ENCODE assay signal across 1 cellular context in genomic region chr21:44817506-44817880, GRCh38.
TF ChIP-seq lines count a peak whose summit lies in the region.

No MANE protein-coding gene starts in this region.

TF ChIP-seq in HepG2, 621 proteins besides CTCF, POLR2A, EP300 and RAD21 (continues in another document):
- TF ChIP-seq TFDP1 (CRISPR knock-in tag; IDR thresholded peaks at IDR 0.05; ENCODE audit: borderline replicate concordance) (no peak), ZBTB38 (CRISPR knock-in tag; IDR thresholded peaks at IDR 0.05) (peak; percentile 71; the same call in 1 of the 2 replicates), ATF1 (CRISPR knock-in tag; IDR thresholded peaks at IDR 0.05) (no peak), MAX (IDR thresholded peaks at IDR 0.05) (0 out of 2 replicates have a peak, but pooled peaks have one; percentile 0), CHCHD3 (CRISPR knock-in tag; IDR thresholded peaks at IDR 0.05) (0 out of 2 replicates have a peak, but pooled peaks have one; percentile 38), SSRP1 (CRISPR knock-in tag; IDR thresholded peaks at IDR 0.05) (no peak), AGO2 (optimal IDR thresholded peaks at IDR 0.05; ENCODE audit: low read depth, low read length) (peak; percentile 64), ZNF574 (CRISPR knock-in tag; IDR thresholded peaks at IDR 0.05) (no peak), THAP7 (CRISPR knock-in tag; IDR thresholded peaks at IDR 0.05) (no peak), ZNF296 (CRISPR knock-in tag; conservative IDR thresholded peaks at IDR 0.05) (no peak), JARID2 (CRISPR knock-in tag; IDR thresholded peaks at IDR 0.05; ENCODE audit: insufficient replicate concordance) (no peak), ZBTB37 (CRISPR knock-in tag; IDR thresholded peaks at IDR 0.05) (no peak), MTERF4 (CRISPR knock-in tag; IDR thresholded peaks at IDR 0.05) (no peak), HMG20A (CRISPR knock-in tag; IDR thresholded peaks at IDR 0.05; ENCODE audit: borderline replicate concordance) (no peak), ISX (CRISPR knock-in tag; conservative IDR thresholded peaks at IDR 0.05) (no peak), PHF5A (CRISPR knock-in tag; IDR thresholded peaks at IDR 0.05; ENCODE audit: low read depth, unreplicated experiment) (no peak), MAF1 (CRISPR knock-in tag; IDR thresholded peaks at IDR 0.05; ENCODE audit: borderline replicate concordance) (no peak), PHF21A (CRISPR knock-in tag; IDR thresholded peaks at IDR 0.05) (no peak), MIER3 (CRISPR knock-in tag; IDR thresholded peaks at IDR 0.05; ENCODE audit: borderline replicate concordance) (no peak), SETDB1 (CRISPR knock-in tag; IDR thresholded peaks at IDR 0.05; ENCODE audit: borderline replicate concordance) (no peak), ZFP82 (CRISPR knock-in tag; IDR thresholded peaks at IDR 0.05; ENCODE audit: borderline replicate concordance) (no peak), ZHX1 (CRISPR knock-in tag; IDR thresholded peaks at IDR 0.05; ENCODE audit: low read depth) (no peak), MXI1 (IDR thresholded peaks at IDR 0.05; ENCODE audit: borderline replicate concordance, low read depth, low read length) (peak; percentile 32; the same call in 1 of the 3 replicates), IKZF4 (CRISPR knock-in tag; IDR thresholded peaks at IDR 0.05; ENCODE audit: borderline replicate concordance, low read depth, not compliant biosample characterization) (no peak), PRPF4 (IDR thresholded peaks at IDR 0.05; ENCODE audit: low read depth, low read length, poor library complexity, severe bottlenecking) (no peak), GRHL1 (CRISPR knock-in tag; conservative IDR thresholded peaks at IDR 0.05) (no peak), RXRA (CRISPR knock-in tag; IDR thresholded peaks at IDR 0.05) (no peak), ZBED4 (CRISPR knock-in tag; IDR thresholded peaks at IDR 0.05; ENCODE audit: borderline replicate concordance) (no peak), ZNF484 (CRISPR knock-in tag; IDR thresholded peaks at IDR 0.05; ENCODE audit: borderline replicate concordance, low read depth) (no peak), NCOR1 (IDR thresholded peaks at IDR 0.05; ENCODE audit: borderline replicate concordance, low read length) (no peak), RBFOX2 (IDR thresholded peaks at IDR 0.05; ENCODE audit: low read depth, low read length) (peak; percentile 52), ZBTB44 (CRISPR knock-in tag; IDR thresholded peaks at IDR 0.05) (no peak), SNAPC2 (CRISPR knock-in tag; IDR thresholded peaks at IDR 0.05) (no peak), ZFP36L2 (CRISPR knock-in tag; IDR thresholded peaks at IDR 0.05) (no peak), ZNF7 (CRISPR knock-in tag; IDR thresholded peaks at IDR 0.05) (no peak), PATZ1 (CRISPR knock-in tag; IDR thresholded peaks at IDR 0.05) (peak; percentile 76)
